In genomic region chr4:51885371-51885770, GRCh38 we compare ENCODE assay signal across 7 cellular contexts. TPM values are rescaled to one million over a fixed set of nuclear protein-coding genes. Genes with fewer than 3 reads are reported as not detected.
A peak's percentile ranks its signal among the peaks of the same experiment; 100 is the strongest.
DNase-seq lines count a peak whose midpoint lies in the region; ATAC-seq and TF ChIP-seq lines count a peak whose summit lies in the region.

No MANE protein-coding gene starts in this region.

- no peaks in the 10 kb centered on the region for H4K20me1 ChIP-seq in HCT116 (ENCODE audit: insufficient read depth)
- no peaks in the 10 kb centered on the region for H4K20me1 ChIP-seq in SK-N-SH (ENCODE audit: insufficient read depth)

- WGBS in SK-N-SH (ENCODE audit: low lambda C conversion rate) = 82% methylated on average over 5 of the region's 5 CpGs

- H3K4me2 ChIP-seq in HCT116 (ENCODE audit: low read length) (no peak overlapping the region), SK-N-SH (no peak overlapping the region)

- intact Hi-C loops in HCT116 (cut with micrococcal nuclease) = loop anchor here (1.0 kb wide), 1 partner anchor 141 kb away; no protein-coding TSS in a partner anchor

- TF ChIP-seq POLR2A in HCT116 (IDR thresholded peaks at IDR 0.05; ENCODE audit: borderline replicate concordance, extremely low read depth, insufficient read depth, insufficient read length) = no peak

- H3K27ac ChIP-seq in HCT116 (ENCODE audit: low read depth, low read length) (no peak overlapping the region), SK-N-SH (ENCODE audit: low read depth in 2 of 2, low read length in 1 of 2) (no peak overlapping the region)

- CTCF ChIA-PET in HCT116 (lab: Charles Lee) = interaction anchor here (1.0 to 1.4 kb wide), 2 partner anchors 10 to 141 kb away, joined by 4 to 5 read pairs; no protein-coding TSS in a partner anchor
- CTCF ChIA-PET in SK-N-SH (lab: Yijun Ruan, JAX) = interaction anchor here (1.4 to 2.8 kb wide), 3 partner anchors 11 to 54 kb away, joined by 3 to 18 read pairs (median 4); no protein-coding TSS in a partner anchor

- TF ChIP-seq CTCF in GM12873 (IDR thresholded peaks at IDR 0.05; ENCODE audit: insufficient read depth, low read depth, low read length, missing control alignments) (peak; percentile 56), HCT116 (IDR thresholded peaks at IDR 0.05 in 2 of 3, conservative IDR thresholded peaks at IDR 0.05 in 1 of 3; ENCODE audit: borderline replicate concordance in 1 of 3, insufficient read depth in 1 of 3, low read depth in 2 of 3, low read length in 2 of 3) (peak in 2 of 3 experiments; percentile 36 to 53; a peak in 4 of 6 replicates), SK-N-SH (IDR thresholded peaks at IDR 0.05) (peak; percentile 50)

- no peak; the same call in 1 of the 2 replicates for TF ChIP-seq RAD21 in HCT116 (IDR thresholded peaks at IDR 0.05; ENCODE audit: low read depth)
- TF ChIP-seq RAD21 in SK-N-SH (IDR thresholded peaks at IDR 0.05; ENCODE audit: low read length) = peak; percentile 26

- no peak for TF ChIP-seq EP300 in SK-N-SH (IDR thresholded peaks at IDR 0.05; ENCODE audit: borderline replicate concordance in 1 of 2, low read depth in 1 of 2, low read length in 1 of 2)

- no peak overlapping the region for H2AFZ ChIP-seq in HCT116 (ENCODE audit: low read depth, low read length, poor library complexity, severe bottlenecking)
- no peak overlapping the region for H2AFZ ChIP-seq in SK-N-SH (ENCODE audit: low read depth)

- H3K9me2 ChIP-seq in HCT116 (ENCODE audit: insufficient read depth) (no peaks in the 10 kb centered on the region), SK-N-SH (no peaks in the 10 kb centered on the region)

- RAD21 ChIA-PET in HCT116 (lab: Charles Lee; ENCODE audit: low non-redundant PET in 1 of 2, low total read pairs in 2 of 2, uncharacterized antibody in 2 of 2, unreplicated experiment in 2 of 2) = no interaction called here

- POLR2A ChIA-PET in HCT116 (lab: Charles Lee) (no interaction called here), SK-N-SH (lab: Yijun Ruan, JAX) (no interaction called here)

- H3F3A ChIP-seq in SK-N-SH (replicated peaks; ENCODE audit: insufficient read depth) = peaks cover 5% of the 10 kb centered on the region

- H3K4me3 ChIP-seq in HCT116 (replicated peaks in 1 of 2; ENCODE audit: low read depth in 1 of 2, low read length in 2 of 2) = no peak overlapping the region
- no peak overlapping the region for H3K4me3 ChIP-seq in SK-N-SH (ENCODE audit: low read depth in 2 of 2, low read length in 1 of 2)

- DNase-seq in HCT116 (ENCODE audit: low read depth, low spot score) (peak; percentile 13), SK-N-SH (peak; percentile 21), hepatic stellate cell (ENCODE audit: low spot score) (peak; percentile 25), COR-L47 (lab: John Stamatoyannopoulos, UW) (no peak)
- DNase-seq in activated CD4-positive, alpha-beta T cell treated with anti-CD3 and anti-CD28 coated beads for 1 hour = no peak

- no peaks in the 10 kb centered on the region for H3K9me3 ChIP-seq in HCT116 (ENCODE audit: control insufficient read depth in 1 of 2, insufficient read depth in 1 of 2, low read depth in 1 of 2, low read length in 2 of 2)
- no peaks in the 10 kb centered on the region for H3K9me3 ChIP-seq in SK-N-SH

- no peaks in the 10 kb centered on the region for H3K27me3 ChIP-seq in HCT116 (ENCODE audit: insufficient read depth, low read length)
- no peaks in the 10 kb centered on the region for H3K27me3 ChIP-seq in SK-N-SH (ENCODE audit: insufficient read depth)

- H3K36me3 ChIP-seq in HCT116 (ENCODE audit: control insufficient read depth in 1 of 2, insufficient read depth in 2 of 2, low read length in 2 of 2) (peaks cover 3 to 12% of the 10 kb centered on the region in 2 experiments; a peak in 1 of 4 replicates), SK-N-SH (replicated peaks in 1 of 2; ENCODE audit: control insufficient read depth in 1 of 2, insufficient read depth in 2 of 2, low read length in 1 of 2) (peaks cover 61 to 65% of the 10 kb centered on the region in 2 experiments)

- ATAC-seq in HCT116 = peak; percentile 80
- ATAC-seq in HG03439 (IDR thresholded peaks at IDR 0.05; ENCODE audit: unreplicated experiment) = no peak

- H3K79me2 ChIP-seq in HCT116 (ENCODE audit: insufficient read depth, low read length) = no peaks in the 10 kb centered on the region
- H3K79me2 ChIP-seq in SK-N-SH (ENCODE audit: insufficient read depth) = no peaks in the 10 kb centered on the region; the same call in 1 of the 2 replicates

- no peak overlapping the region for H3K9ac ChIP-seq in HCT116 (ENCODE audit: low read length)
- H3K9ac ChIP-seq in SK-N-SH = no peak overlapping the region

- H3K4me1 ChIP-seq in HCT116 (ENCODE audit: control insufficient read depth in 1 of 2, insufficient read depth in 2 of 2, low read length in 2 of 2) (no peaks in the 10 kb centered on the region), SK-N-SH (ENCODE audit: control insufficient read depth in 1 of 2, insufficient read depth in 2 of 2, low read depth in 1 of 2, low read length in 1 of 2) (no peaks in the 10 kb centered on the region)

- BruUV-seq in HCT116 (replicated peaks; lab: Mats Ljungman, UMichigan) = no TSS peak

TF ChIP-seq in HCT116, 20 proteins besides CTCF, POLR2A, EP300 and RAD21 (continues in another document):
- TF ChIP-seq EZH2 (IDR thresholded peaks at IDR 0.05) (no peak), ZNF274 (IDR thresholded peaks at IDR 0.05; ENCODE audit: low read depth, low read length) (no peak), SP1 (IDR thresholded peaks at IDR 0.05; ENCODE audit: low read depth) (no peak), EZH2phosphoT487 (IDR thresholded peaks at IDR 0.05; ENCODE audit: borderline replicate concordance) (no peak), REST (IDR thresholded peaks at IDR 0.05; ENCODE audit: low read depth) (no peak), SRF (IDR thresholded peaks at IDR 0.05; ENCODE audit: low read depth) (no peak), POLR2AphosphoS5 (IDR thresholded peaks at IDR 0.05; ENCODE audit: low read depth, low read length) (no peak)

TF ChIP-seq in SK-N-SH, 30 proteins besides CTCF, POLR2A, EP300 and RAD21:
- TF ChIP-seq RFX5 (IDR thresholded peaks at IDR 0.05; ENCODE audit: low read length) (no peak), SMC3 (IDR thresholded peaks at IDR 0.05; ENCODE audit: low read depth, low read length) (peak; percentile 27), JUND (IDR thresholded peaks at IDR 0.05) (no peak), EZH2phosphoT487 (IDR thresholded peaks at IDR 0.05; ENCODE audit: borderline replicate concordance, low read depth) (no peak), NFIC (IDR thresholded peaks at IDR 0.05; ENCODE audit: borderline replicate concordance) (no peak), USF1 (IDR thresholded peaks at IDR 0.05; ENCODE audit: borderline replicate concordance, low read depth) (no peak)
TF ChIP-seq in SK-N-SH: peak in this region for 1.

RNA-seq across cellular contexts. Expression of gene DCUN1D4, which starts 42.4 kb away (rescaled TPM):
- total RNA-seq in HCT116 (2021; ENCODE audit: unreplicated experiment) = 50.2 TPM
- 23.3 and 23.6 TPM in 2 replicates for polyA plus RNA-seq in HCT116 (2012)
- polyA plus RNA-seq in SK-N-SH (2012; rRNA removed) = 42.9 and 52.8 TPM in 2 replicates
- 29.1 and 30.1 TPM in 2 replicates for polyA plus RNA-seq in SK-N-SH (2012; cell fraction: cytosol; rRNA removed)
- polyA plus RNA-seq in SK-N-SH (2012; cell fraction: nucleus; rRNA removed) = 237 and 252 TPM in 2 replicates

Comparison
In these comparisons a context has a peak if more than half of its experiments do, and no peak if none do; other contexts are left out.
1. DNase-seq: peak in HCT116 (single experiment), SK-N-SH (single experiment) and hepatic stellate cell (single experiment); none in activated CD4-positive, alpha-beta T cell treated with anti-CD3 and anti-CD28 coated beads for 1 hour (single experiment) and COR-L47 (single experiment).
2. Peak in every context shown above with its lines, with median percentiles within 50 percentile points of each other: CTCF ChIP-seq.